ENCODE assay signal across 8 cellular contexts in the genomic region with DNA sequence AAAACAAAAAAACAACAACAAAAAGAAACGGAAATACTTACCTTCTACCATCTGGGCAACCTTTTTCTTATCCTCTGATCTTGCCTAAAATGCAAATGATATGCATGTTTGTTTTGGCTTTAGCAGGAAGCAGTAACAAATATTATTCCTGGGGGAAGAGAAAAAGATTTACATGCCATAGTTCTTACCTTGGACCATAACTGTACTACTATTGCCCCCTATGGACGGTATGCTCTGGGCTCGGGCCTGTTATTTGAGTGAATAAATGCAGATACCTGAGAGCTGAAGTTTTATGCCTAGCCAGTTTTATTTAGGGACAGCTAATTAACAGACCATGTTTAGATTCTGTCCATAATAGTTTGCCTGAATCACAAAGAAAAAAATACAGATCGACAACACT. TPM values are rescaled to one million over a fixed set of nuclear protein-coding genes. Genes with fewer than 3 reads are reported as not detected.
A peak's percentile ranks its signal among the peaks of the same experiment; 100 is the strongest.
DNase-seq lines count a peak whose midpoint lies in the region; ATAC-seq, FAIRE-seq and TF ChIP-seq lines count a peak whose summit lies in the region.

No MANE protein-coding gene starts in this region.

- H3K4me1 ChIP-seq in A549 (peaks cover 13% of the 10 kb centered on the region; the same call in 2 of the 3 replicates), ascending aorta (peaks cover 14% of the 10 kb centered on the region in 2 donors)

- DNase-seq in A549 (ENCODE audit: low read depth in 1 of 2, low spot score in 1 of 2) (peak; percentile 21 to 36), RWPE1 (ENCODE audit: low spot score) (peak; percentile 23), fibroblast of gingiva (ENCODE audit: low read depth) (peak; percentile 15), NCI-H2081 treated with DMSO at 0.1 percent for 48 hours (lab: John Stamatoyannopoulos, UW) (no peak), SKM-1 (lab: John Stamatoyannopoulos, UW; ENCODE audit: unreplicated experiment) (no peak), ascending aorta (ENCODE audit: low spot score in 2 of 2) (no peak)

- CTCF ChIA-PET in A549 (lab: Yijun Ruan, JAX) (interaction anchor here (0.6 to 2.5 kb wide), 8 partner anchors 10 to 77 kb away, joined by 3 to 13 read pairs (median 6); no protein-coding TSS in a partner anchor), RWPE1 (lab: Yijun Ruan, JAX) (interaction anchor here (0.7 to 1.0 kb wide), 2 partner anchors 9 to 62 kb away, joined by 3 to 4 read pairs; no protein-coding TSS in a partner anchor)

- intact Hi-C loops in ascending aorta (cut with DNase I) = loop anchor here (10.0 kb wide), 1 partner anchor 852 kb away; no protein-coding TSS in a partner anchor

- no peaks in the 10 kb centered on the region for H3K27me3 ChIP-seq in ascending aorta

- TF ChIP-seq CTCF in A549 (IDR thresholded peaks at IDR 0.05) = peak; percentile 33; the same call in 1 of the 3 replicates
- peak; percentile 45 for TF ChIP-seq CTCF in GM12873 (IDR thresholded peaks at IDR 0.05; ENCODE audit: insufficient read depth, low read depth, low read length, missing control alignments)
- no peak for TF ChIP-seq CTCF in RWPE1 (conservative IDR thresholded peaks at IDR 0.05; ENCODE audit: low read depth)
- peak in 1 of 3 experiments; percentile 12 for TF ChIP-seq CTCF in ascending aorta (IDR thresholded peaks at IDR 0.05)

- H3K27ac ChIP-seq in A549 (no peak overlapping the region), RWPE1 (no peak overlapping the region), ascending aorta (no peak overlapping the region)

- TF ChIP-seq RAD21 in A549 (conservative IDR thresholded peaks at IDR 0.05 in 1 of 2, IDR thresholded peaks at IDR 0.05 in 1 of 2) = peak; percentile 32 to 66; a peak in 2 of 5 replicates

- TF ChIP-seq EP300 in A549 (IDR thresholded peaks at IDR 0.05) = no peak

- H3K9me3 ChIP-seq in A549 (no peaks in the 10 kb centered on the region), ascending aorta (no peaks in the 10 kb centered on the region)

- TF ChIP-seq POLR2A in A549 (IDR thresholded peaks at IDR 0.05; ENCODE audit: low read length) = no peak

- H3K4me2 ChIP-seq in A549 = no peak overlapping the region

- H3K4me3 ChIP-seq in A549 = no peak overlapping the region
- no peak overlapping the region for H3K4me3 ChIP-seq in ascending aorta

- ATAC-seq in A549 (peak; percentile 35 to 76; a peak in 3 of 6 replicates), GM18519 (IDR thresholded peaks at IDR 0.05; ENCODE audit: low FRiP score, unreplicated experiment) (no peak)

- H3K36me3 ChIP-seq in ascending aorta = no peaks in the 10 kb centered on the region

- no peak for FAIRE-seq in A549 (lab: Jason Lieb, UNC)

- 63% methylated on average over 4 of the region's 4 CpGs for WGBS in A549 (ENCODE audit: missing lambda C conversion rate)

- POLR2A ChIA-PET in A549 (lab: Yijun Ruan, JAX) (no interaction called here), RWPE1 (lab: Yijun Ruan, JAX; ENCODE audit: low non-redundant PET) (no interaction called here)

TF ChIP-seq in A549, 52 proteins besides CTCF, POLR2A, EP300 and RAD21:
- TF ChIP-seq RCOR1 (IDR thresholded peaks at IDR 0.05; ENCODE audit: low read depth, low read length) = no peak
- TF ChIP-seq SMC3 (IDR thresholded peaks at IDR 0.05) = 0 out of 3 replicates have a peak, but pooled peaks have one; percentile 23

RNA-seq across cellular contexts. Expression of a gene that starts 12.6 kb away (rescaled TPM):
- polyA plus RNA-seq in A549 (2011; rRNA removed) (2.8 TPM in 2 replicates), A549 (2017; fragmentation: RNase III; extraction: RNeasy Plus Mini Kit Qiagen cat#74134 plus additional on column Dnase treatment) (2.1 TPM in 3 replicates)
- polyA plus RNA-seq in A549 (2012; cell fraction: cytosol; rRNA removed) = 3.7 and 3.8 TPM in 2 replicates
- 5.1 and 5.8 TPM in 2 replicates for polyA plus RNA-seq in A549 (2012; cell fraction: nucleus; rRNA removed)
- 2.5 and 6.3 TPM in 2 replicates for polyA minus RNA-seq in A549 (2011; rRNA and poly(A)+ RNA removed)
- 4.8 TPM for total RNA-seq in ascending aorta

RNA-seq across cellular contexts. Expression of a gene that starts 37.4 kb away (rescaled TPM):
- polyA plus RNA-seq in A549 (2011; rRNA removed) (not detected in 2 replicates), A549 (2017; fragmentation: RNase III; extraction: RNeasy Plus Mini Kit Qiagen cat#74134 plus additional on column Dnase treatment) (not detected in 3 replicates)
- not detected in 2 replicates for polyA plus RNA-seq in A549 (2012; cell fraction: cytosol; rRNA removed)
- polyA plus RNA-seq in A549 (2012; cell fraction: nucleus; rRNA removed) = not detected in 2 replicates
- polyA minus RNA-seq in A549 (2011; rRNA and poly(A)+ RNA removed) = 0.04 TPM in 1 of 2 replicates, not detected in the other
- total RNA-seq in ascending aorta = not detected

Comparison
In these comparisons a context has a peak if more than half of its experiments do, and no peak if none do; other contexts are left out.
1. DNase-seq: peak in A549 (2 of 2), RWPE1 (single experiment) and fibroblast of gingiva (single experiment); none in NCI-H2081 treated with DMSO at 0.1 percent for 48 hours (single experiment), SKM-1 (single experiment) and ascending aorta (0 of 2).